In genomic region chr9:104923289-104923688, GRCh38 we compare ENCODE assay signal across 13 cellular contexts. TPM values are rescaled to one million over a fixed set of nuclear protein-coding genes. Genes with fewer than 3 reads are reported as not detected.
A peak's percentile ranks its signal among the peaks of the same experiment; 100 is the strongest.
DNase-seq lines count a peak whose midpoint lies in the region; ATAC-seq and TF ChIP-seq lines count a peak whose summit lies in the region.
"Had no signal": no experiment of that assay in that cellular context is flagged by ENCODE, and none has a peak within 500 bp of the region (broad histone marks: within the 10 kb centered on the region; RNA-seq: fewer than 3 reads in every experiment).

No MANE protein-coding gene starts in this region.

- H3K4ac ChIP-seq in IMR-90 (ENCODE audit: low read depth, low read length) = no peak overlapping the region

- TF ChIP-seq RAD21 in IMR-90 (IDR thresholded peaks at IDR 0.05; ENCODE audit: low read length) = no peak

- H3K4me3 ChIP-seq in IMR-90 (ENCODE audit: insufficient read depth, low read depth, low read length) = no peak overlapping the region
- no peak overlapping the region for H3K4me3 ChIP-seq in fibroblast of the aortic adventitia (ENCODE audit: low read depth, low read length)
- no peak overlapping the region for H3K4me3 ChIP-seq in smooth muscle cell
- no peak overlapping the region for H3K4me3 ChIP-seq in CD8-positive, alpha-beta T cell (ENCODE audit: low read depth, low read length)
- H3K4me3 ChIP-seq: dorsolateral prefrontal cortex had no signal

- WGBS in IMR-90 (ENCODE audit: extremely low coverage in 2 of 2, insufficient read length in 1 of 2), 2 experiments = no CpG with 5 or more reads among the region's 2 CpGs
- WGBS in smooth muscle cell (ENCODE audit: low lambda C conversion rate) = 80% methylated on average over 2 of the region's 2 CpGs

- no peak overlapping the region for H2BK20ac ChIP-seq in IMR-90 (ENCODE audit: low read depth, low read length)

- CTCF ChIA-PET in IMR-90 (lab: Yijun Ruan, JAX) (no interaction called here), activated B cell treated with CpG ODN at 0.5 μM for 24 hours (lab: Charles Lee) (interaction anchor here (1.1 to 1.2 kb wide), 4 partner anchors 15 to 143 kb away, joined by 3 to 5 read pairs (median 4); no protein-coding TSS in a partner anchor)
- CTCF ChIA-PET in CD8-positive, alpha-beta T cell (lab: Charles Lee) = no interaction called here

- no peaks in the 10 kb centered on the region for H3K27me3 ChIP-seq in IMR-90 (ENCODE audit: control insufficient read depth, insufficient read depth, low read length)
- H3K27me3 ChIP-seq in smooth muscle cell (ENCODE audit: low read depth) = no peaks in the 10 kb centered on the region
- H3K27me3 ChIP-seq in CD8-positive, alpha-beta T cell (ENCODE audit: insufficient read depth, low read length) = no peaks in the 10 kb centered on the region
- H3K27me3 ChIP-seq: dorsolateral prefrontal cortex had no signal

- no peak overlapping the region for H3K4me3 Mint-ChIP-seq in activated B cell treated with CpG ODN at 0.5 μM for 24 hours
- H3K4me3 Mint-ChIP-seq in CD8-positive, alpha-beta T cell = no peak overlapping the region
- H3K4me3 Mint-ChIP-seq: activated CD4-positive, alpha-beta T cell treated with anti-CD3 and anti-CD28 coated beads for 36 hours; activated T-cell treated with anti-CD3 and anti-CD28 coated beads, Interleukin-2, amount 50 U/mL, for 4 hours; neural crest cell had no signal

- H3K27ac Mint-ChIP-seq in activated B cell treated with CpG ODN at 0.5 μM for 24 hours = peak overlapping the region; percentile 76
- H3K27ac Mint-ChIP-seq in CD8-positive, alpha-beta T cell = no peak overlapping the region
- H3K27ac Mint-ChIP-seq: activated CD4-positive, alpha-beta T cell treated with anti-CD3 and anti-CD28 coated beads for 36 hours had no signal

- peaks cover 50% of the 10 kb centered on the region for H3K79me2 ChIP-seq in smooth muscle cell (ENCODE audit: low read depth)

- H3K18ac ChIP-seq in IMR-90 (ENCODE audit: low read depth, low read length) = no peak overlapping the region

- H3K79me1 ChIP-seq in IMR-90 (ENCODE audit: low read depth in 1 of 2, low read length in 2 of 2) = peaks cover 18 to 56% of the 10 kb centered on the region in 2 experiments

- no peak overlapping the region for H2AFZ ChIP-seq in IMR-90 (replicated peaks; ENCODE audit: low read length, poor library complexity)
- H2AFZ ChIP-seq in smooth muscle cell (ENCODE audit: low read depth) = no peak overlapping the region

- ATAC-seq in IMR-90 (ENCODE audit: low read depth) (peak; percentile 8), activated B cell treated with CpG ODN at 0.5 μM for 24 hours (ENCODE audit: low read depth) (no peak)
- no peak for ATAC-seq in CD8-positive, alpha-beta T cell
- ATAC-seq: activated CD4-positive, alpha-beta T cell treated with anti-CD3 and anti-CD28 coated beads for 36 hours; activated T-cell treated with anti-CD3 and anti-CD28 coated beads, Interleukin-2, amount 50 U/mL, for 4 hours; left cardiac atrium had no signal

- 0 out of 2 replicates have a peak, but pooled peaks cover 3% of the 10 kb centered on the region for H3K9me1 ChIP-seq in IMR-90 (ENCODE audit: insufficient read depth, low read length)

- H3K4me1 Mint-ChIP-seq in activated B cell treated with CpG ODN at 0.5 μM for 24 hours = peaks cover 83% of the 10 kb centered on the region
- H3K4me1 Mint-ChIP-seq in CD8-positive, alpha-beta T cell (ENCODE audit: low read depth) = peaks cover 10% of the 10 kb centered on the region

- DNase-seq in IMR-90 (peak; percentile 92), activated B cell treated with CpG ODN at 0.5 μM for 24 hours (no peak), fibroblast of the aortic adventitia (ENCODE audit: low read depth) (peak; percentile 98), smooth muscle cell (lab: John Stamatoyannopoulos, UW; ENCODE audit: unreplicated experiment) (no peak), H4 (ENCODE audit: low spot score) (no peak), DMS153 treated with DMSO at 0.1 percent for 48 hours (lab: John Stamatoyannopoulos, UW; ENCODE audit: unreplicated experiment) (no peak)
- no peak for DNase-seq in CD8-positive, alpha-beta T cell
- DNase-seq: activated CD4-positive, alpha-beta T cell treated with anti-CD3 and anti-CD28 coated beads for 36 hours; activated T-cell treated with anti-CD3 and anti-CD28 coated beads, Interleukin-2, amount 50 U/mL, for 4 hours; dorsolateral prefrontal cortex; left cardiac atrium; small intestine had no signal

- no peaks in the 10 kb centered on the region for H3K9me3 ChIP-seq in IMR-90 (ENCODE audit: control insufficient read depth, insufficient read depth, low read length)
- H3K9me3 ChIP-seq in smooth muscle cell (replicated peaks; ENCODE audit: low read depth) = no peaks in the 10 kb centered on the region
- no peaks in the 10 kb centered on the region for H3K9me3 ChIP-seq in CD8-positive, alpha-beta T cell (ENCODE audit: low read length)

- H3K4me2 ChIP-seq in IMR-90 (ENCODE audit: low read depth, low read length) (peak overlapping the region; percentile 38; the same call in 1 of the 2 replicates), smooth muscle cell (no peak overlapping the region)

- H2BK5ac ChIP-seq in IMR-90 (ENCODE audit: low read depth, low read length, poor library complexity, severe bottlenecking) = peak overlapping the region; percentile 42

- no peak overlapping the region for H3K14ac ChIP-seq in IMR-90 (replicated peaks; ENCODE audit: low read depth, low read length)

- H3K27ac ChIP-seq in IMR-90 (ENCODE audit: insufficient read depth, low read length) (peak overlapping the region; percentile 81; the same call in 1 of the 2 replicates), smooth muscle cell (ENCODE audit: low read depth) (peak overlapping the region; percentile 10)
- no peak overlapping the region for H3K27ac ChIP-seq in CD8-positive, alpha-beta T cell (ENCODE audit: low read depth, low read length)

- no peak overlapping the region for H2BK120ac ChIP-seq in IMR-90 (ENCODE audit: low read depth, low read length)

- no peak overlapping the region for H3K23ac ChIP-seq in IMR-90 (ENCODE audit: low read depth, low read length)

- peaks cover 1% of the 10 kb centered on the region for H3K36me3 Mint-ChIP-seq in activated B cell treated with CpG ODN at 0.5 μM for 24 hours (ENCODE audit: low read depth)
- H3K36me3 Mint-ChIP-seq in CD8-positive, alpha-beta T cell = no peaks in the 10 kb centered on the region

- BruUV-seq in IMR-90 (replicated peaks; lab: Mats Ljungman, UMichigan) = no TSS peak

- peaks cover 5% of the 10 kb centered on the region for H3K36me3 ChIP-seq in IMR-90 (ENCODE audit: control insufficient read depth, insufficient read depth, low read length)
- H3K36me3 ChIP-seq in smooth muscle cell (ENCODE audit: low read depth) = no peaks in the 10 kb centered on the region
- H3K36me3 ChIP-seq in CD8-positive, alpha-beta T cell (ENCODE audit: insufficient read depth, low read length) = no peaks in the 10 kb centered on the region

- H3K27me3 Mint-ChIP-seq in activated B cell treated with CpG ODN at 0.5 μM for 24 hours = no peaks in the 10 kb centered on the region
- peaks cover 11% of the 10 kb centered on the region for H3K27me3 Mint-ChIP-seq in CD8-positive, alpha-beta T cell (ENCODE audit: low read depth)
- H3K27me3 Mint-ChIP-seq: activated CD4-positive, alpha-beta T cell treated with anti-CD3 and anti-CD28 coated beads for 36 hours had no signal

- H2BK15ac ChIP-seq in IMR-90 (ENCODE audit: low read depth, low read length) = no peak overlapping the region

- POLR2A ChIA-PET in IMR-90 (lab: Charles Lee; ENCODE audit: unreplicated experiment) (no interaction called here), activated B cell treated with CpG ODN at 0.5 μM for 24 hours (lab: Charles Lee) (interaction anchor here (1.0 kb wide), 1 partner anchor 54 kb away, joined by 4 read pairs; no protein-coding TSS in a partner anchor)
- POLR2A ChIA-PET in CD8-positive, alpha-beta T cell (lab: Charles Lee) = no interaction called here

- TF ChIP-seq CTCF in IMR-90 (conservative IDR thresholded peaks at IDR 0.05; ENCODE audit: low read depth, low read length) (no peak), activated B cell treated with CpG ODN at 0.5 μM for 24 hours (IDR thresholded peaks at IDR 0.05) (no peak), fibroblast of the aortic adventitia (IDR thresholded peaks at IDR 0.05; ENCODE audit: insufficient read depth, low read length) (no peak), smooth muscle cell (IDR thresholded peaks at IDR 0.05; ENCODE audit: borderline replicate concordance, insufficient read depth, poor library complexity, severe bottlenecking) (no peak)
- no peak for TF ChIP-seq CTCF in CD8-positive, alpha-beta T cell (IDR thresholded peaks at IDR 0.05)

- H3K4me1 ChIP-seq in IMR-90 (ENCODE audit: control insufficient read depth, insufficient read depth, low read length) = peaks cover 12% of the 10 kb centered on the region
- peaks cover 11% of the 10 kb centered on the region for H3K4me1 ChIP-seq in smooth muscle cell (ENCODE audit: low read depth)
- H3K4me1 ChIP-seq in CD8-positive, alpha-beta T cell (ENCODE audit: insufficient read depth, low read length) = peaks cover 15% of the 10 kb centered on the region

- H4K20me1 ChIP-seq in IMR-90 (ENCODE audit: insufficient read depth, low read length) = peaks cover 47% of the 10 kb centered on the region; the same call in 1 of the 2 replicates
- peaks cover 61% of the 10 kb centered on the region for H4K20me1 ChIP-seq in smooth muscle cell (ENCODE audit: low read depth)

- H3F3A ChIP-seq in smooth muscle cell (ENCODE audit: low read depth) = no peaks in the 10 kb centered on the region

- intact Hi-C loops in IMR-90 (cut with micrococcal nuclease) (loop anchor here (1.0 kb wide), 1 partner anchor 59 kb away; no protein-coding TSS in a partner anchor), activated B cell treated with CpG ODN at 0.5 μM for 24 hours (cut with micrococcal nuclease) (no loop called here)
- intact Hi-C loops in CD8-positive, alpha-beta T cell (cut with DNase I, micrococcal nuclease) = no loop called here

- H4K5ac ChIP-seq in IMR-90 (ENCODE audit: low read depth, low read length) = no peak overlapping the region

- no peak overlapping the region for H3K56ac ChIP-seq in IMR-90 (ENCODE audit: extremely low read depth, insufficient read depth, low read length)

- no peak overlapping the region for H4K91ac ChIP-seq in IMR-90 (ENCODE audit: insufficient read depth, low read depth, low read length)

- H2AK9ac ChIP-seq in IMR-90 (replicated peaks; ENCODE audit: low read depth, low read length, poor library complexity) = no peak overlapping the region

- H3K9me3 Mint-ChIP-seq in activated B cell treated with CpG ODN at 0.5 μM for 24 hours = no peaks in the 10 kb centered on the region
- no peaks in the 10 kb centered on the region for H3K9me3 Mint-ChIP-seq in CD8-positive, alpha-beta T cell
- H3K9me3 Mint-ChIP-seq: activated T-cell treated with anti-CD3 and anti-CD28 coated beads, Interleukin-2, amount 50 U/mL, for 4 hours; neural crest cell had no signal

- dilution Hi-C loops in IMR-90 (cut with HindIII; ENCODE audit: low sequenced_read_pairs, unreplicated experiment) = no loop called here

- no peak overlapping the region for H2AK5ac ChIP-seq in IMR-90 (ENCODE audit: low read depth, low read length)

- no peak for TF ChIP-seq POLR2A in IMR-90 (IDR thresholded peaks at IDR 0.05; ENCODE audit: low read depth, low read length)

- H4K8ac ChIP-seq in IMR-90 (ENCODE audit: low read depth in 2 of 2, low read length in 2 of 2) = no peak overlapping the region; a peak in 1 of 4 replicates

- in situ Hi-C loops in IMR-90 (cut with MboI; ENCODE audit: low sequenced_read_pairs) = loop anchor here (5.0 kb wide), 3 partner anchors 61 to 494 kb away; no protein-coding TSS in a partner anchor

- H3K9ac ChIP-seq in IMR-90 (ENCODE audit: low read depth, low read length) = no peak overlapping the region
- no peak overlapping the region for H3K9ac ChIP-seq in smooth muscle cell (ENCODE audit: low read depth)

RNA-seq across cellular contexts. Expression of gene ABCA1, which starts 4.7 kb away (rescaled TPM):
- total RNA-seq in IMR-90 (2012; rRNA removed) (43.6 and 52.2 TPM in 2 replicates), activated B cell treated with CpG ODN at 0.5 μM for 24 hours (1.7 and 2.3 TPM in 2 replicates), fibroblast of the aortic adventitia (ENCODE audit: low replicate concordance) (40.1 and 45.0 TPM in 2 replicates), smooth muscle cell (29.6 and 29.8 TPM in 2 replicates)
- polyA plus RNA-seq in IMR-90 (2012; rRNA removed) (4.3 and 5.8 TPM in 2 replicates), smooth muscle cell (2.8 and 2.9 TPM in 2 replicates)
- 3.5 and 4.7 TPM in 2 replicates for polyA plus RNA-seq in IMR-90 (2012; cell fraction: cytosol; rRNA removed)
- 5.0 and 11.1 TPM in 2 replicates for polyA plus RNA-seq in IMR-90 (2012; cell fraction: nucleus; rRNA removed; ENCODE audit: low replicate concordance)
- total RNA-seq in H4 (2014; rRNA removed; shearing (Covaris generic)) = 10.9 and 11.6 TPM in 2 replicates
- 10 to 100 TPM; 11.2 to 11.4 TPM for total RNA-seq in CD8-positive, alpha-beta T cell

Comparison
In these comparisons a context has a peak if more than half of its experiments do, and no peak if none do; other contexts are left out.
1. DNase-seq: peak in IMR-90 (single experiment) and fibroblast of the aortic adventitia (single experiment); none in activated B cell treated with CpG ODN at 0.5 μM for 24 hours (single experiment), smooth muscle cell (single experiment), H4 (single experiment), DMS153 treated with DMSO at 0.1 percent for 48 hours (single experiment) and CD8-positive, alpha-beta T cell (0 of 7).